ENCODE assay signal across 8 cellular contexts in genomic region chr2:162343824-162344616, GRCh38. TPM values are rescaled to one million over a fixed set of nuclear protein-coding genes. Genes with fewer than 3 reads are reported as not detected.
DNase-seq lines count a peak whose midpoint lies in the region; ATAC-seq and TF ChIP-seq lines count a peak whose summit lies in the region.

GCA (plus strand) TSS chr2:162344132; CDS start chr2:162344249, 117 bp downstream.

- H3K27me3 ChIP-seq in osteoblast (ENCODE audit: insufficient read depth, low read length), result peaks cover 10% of the 10 kb centered on the region
- H3K27me3 ChIP-seq in testis, result no peaks in the 10 kb centered on the region

- H3K9me3 ChIP-seq in osteoblast (ENCODE audit: low read depth, low read length) (no peaks in the 10 kb centered on the region), testis (no peaks in the 10 kb centered on the region)

- no peak for TF ChIP-seq POLR2A in testis (IDR thresholded peaks at IDR 0.05)

- peak; percentile 99 for ATAC-seq in HG02571 (IDR thresholded peaks at IDR 0.05; ENCODE audit: unreplicated experiment)

- TF ChIP-seq CTCF in osteoblast (IDR thresholded peaks at IDR 0.05; ENCODE audit: extremely low read depth, low read depth, low read length) (no peak), testis (IDR thresholded peaks at IDR 0.05) (no peak)

- H3K79me2 ChIP-seq in osteoblast (ENCODE audit: insufficient read depth, low read length), result no peaks in the 10 kb centered on the region

- intact Hi-C loops in head of caudate nucleus (cut with DNase I), result no loop called here
- intact Hi-C loops in testis (cut with DNase I; ENCODE audit: low total_unique reads), result no loop called here

- H4K20me1 ChIP-seq in osteoblast (ENCODE audit: insufficient read depth, low read length), result no peaks in the 10 kb centered on the region

- H3K4me1 ChIP-seq in osteoblast (ENCODE audit: insufficient read depth, low read length) (peaks cover 8% of the 10 kb centered on the region), testis (no peaks in the 10 kb centered on the region)

- H3K4me2 ChIP-seq in osteoblast (ENCODE audit: insufficient read depth, low read length), result peak within 1 kb of the TSS; percentile 93

- peak within 1 kb of the TSS; percentile 99 for H2AFZ ChIP-seq in osteoblast (ENCODE audit: low read length)

- H3K36me3 ChIP-seq in osteoblast (ENCODE audit: insufficient read depth, low read length), result no peaks in the 10 kb centered on the region
- no peaks in the 10 kb centered on the region for H3K36me3 ChIP-seq in testis (ENCODE audit: low read depth, missing control alignments)

- H3K27ac ChIP-seq in osteoblast (ENCODE audit: low read depth, low read length), result no peak within 1 kb of the TSS
- H3K27ac ChIP-seq in testis, result peak within 1 kb of the TSS; percentile 60 to 62

- DNase-seq in NCI-H1092 treated with DMSO at 0.1 percent for 48 hours (lab: John Stamatoyannopoulos, UW) (peak; percentile 80), SW480 (ENCODE audit: low spot score) (peak; percentile 97), head of caudate nucleus (peak; percentile 96 to 100 (median 99)), osteoblast (ENCODE audit: insufficient read length, low spot score, missing footprints) (peak; percentile 96), testis (peak; percentile 99)
- peak; percentile 99 for DNase-seq in activated naive CD8-positive, alpha-beta T cell treated with anti-CD3 and anti-CD28 coated beads, Interleukin-2, amount 50 U/mL, for 16 hours (ENCODE audit: low read depth, low spot score)

- 0% methylated on average over 14 to 41 of the region's 57 CpGs for WGBS in testis, 2 donors

- H3K4me3 ChIP-seq in GM08714 (ENCODE audit: low read length) (peak within 1 kb of the TSS; percentile 92), osteoblast (ENCODE audit: insufficient read depth, low read length) (peak within 1 kb of the TSS; percentile 88), testis (peak within 1 kb of the TSS; percentile 73 to 86)

RNA-seq across cellular contexts. Expression of gene GCA, which starts in this region (rescaled TPM):
- 3.3 and 3.8 TPM in 2 replicates for total RNA-seq in osteoblast
- total RNA-seq in testis, result 10 to 100 TPM; 26.1 to 33.1 TPM
- polyA plus RNA-seq in testis (ENCODE audit: insufficient read depth, low read depth, low replicate concordance), result 60.9 TPM
